ENCODE assay signal across 18 cellular contexts in genomic region chr11:46331653-46331984, GRCh38. TPM values are rescaled to one million over a fixed set of nuclear protein-coding genes. Genes with fewer than 3 reads are reported as not detected.
DNase-seq lines count a peak whose midpoint lies in the region; ATAC-seq and TF ChIP-seq lines count a peak whose summit lies in the region.
"Had no signal": no experiment of that assay in that cellular context is flagged by ENCODE, and none has a peak within 500 bp of the region (broad histone marks: within the 10 kb centered on the region; RNA-seq: fewer than 3 reads in every experiment).

No MANE protein-coding gene starts in this region.

- no peak overlapping the region for H3K27ac Mint-ChIP-seq in osteocyte (ENCODE audit: unreplicated experiment)

- H3K4me1 ChIP-seq in effector memory CD4-positive, alpha-beta T cell (ENCODE audit: control insufficient read depth, insufficient read depth, low read length, poor library complexity, severe bottlenecking), result peaks cover 53% of the 10 kb centered on the region

- H3K36me3 Mint-ChIP-seq in activated T-cell treated with anti-CD3 and anti-CD28 coated beads, Interleukin-2, amount 50 U/mL, for 4 hours (ENCODE audit: insufficient read depth), result no peaks in the 10 kb centered on the region
- peaks cover 3% of the 10 kb centered on the region for H3K36me3 Mint-ChIP-seq in osteocyte (ENCODE audit: unreplicated experiment)

- no peaks in the 10 kb centered on the region for H3K36me3 ChIP-seq in WERI-Rb-1
- no peaks in the 10 kb centered on the region for H3K36me3 ChIP-seq in effector memory CD4-positive, alpha-beta T cell (ENCODE audit: control insufficient read depth, insufficient read depth, low read length)
- H3K36me3 ChIP-seq: ovary, uterus had no signal

- no peak overlapping the region for H3K4me3 ChIP-seq in WERI-Rb-1 (ENCODE audit: low read depth, low read length)
- H3K4me3 ChIP-seq in effector memory CD4-positive, alpha-beta T cell (ENCODE audit: insufficient read depth, low read depth, low read length, poor library complexity, severe bottlenecking), result peak overlapping the region; percentile 68
- H3K4me3 ChIP-seq: ovary, uterus had no signal

- H3K4me3 Mint-ChIP-seq in activated T-cell treated with anti-CD3 and anti-CD28 coated beads, Interleukin-2, amount 50 U/mL, for 4 hours, result peak overlapping the region; percentile 77
- peak overlapping the region; percentile 57 for H3K4me3 Mint-ChIP-seq in osteocyte (ENCODE audit: unreplicated experiment)

- H3K27me3 Mint-ChIP-seq in activated T-cell treated with anti-CD3 and anti-CD28 coated beads, Interleukin-2, amount 50 U/mL, for 4 hours (ENCODE audit: low read depth), result peaks cover 3% of the 10 kb centered on the region
- peaks cover 35% of the 10 kb centered on the region for H3K27me3 Mint-ChIP-seq in osteocyte (ENCODE audit: unreplicated experiment)

- no peaks in the 10 kb centered on the region for H3K27me3 ChIP-seq in WERI-Rb-1 (ENCODE audit: insufficient read depth, low read depth, severe bottlenecking)
- H3K27me3 ChIP-seq in effector memory CD4-positive, alpha-beta T cell (replicated peaks; ENCODE audit: control insufficient read depth, insufficient read depth, low read length, poor library complexity, severe bottlenecking), result no peaks in the 10 kb centered on the region
- H3K27me3 ChIP-seq: ovary had no signal

- H3K27ac ChIP-seq in WERI-Rb-1, result peak overlapping the region; percentile 89
- H3K27ac ChIP-seq in effector memory CD4-positive, alpha-beta T cell (ENCODE audit: insufficient read depth, low read length, poor library complexity, severe bottlenecking), result peak overlapping the region; percentile 61
- H3K27ac ChIP-seq: coronary artery, ovary, SK-N-MC, uterus had no signal

- H3K4me1 Mint-ChIP-seq in activated T-cell treated with anti-CD3 and anti-CD28 coated beads, Interleukin-2, amount 50 U/mL, for 4 hours (ENCODE audit: low read depth), result peaks cover 62% of the 10 kb centered on the region
- peaks cover 35% of the 10 kb centered on the region for H3K4me1 Mint-ChIP-seq in osteocyte (ENCODE audit: unreplicated experiment)

- ATAC-seq in activated T-cell treated with anti-CD3 and anti-CD28 coated beads, Interleukin-2, amount 50 U/mL, for 4 hours, result no peak
- ATAC-seq in omental fat pad (ENCODE audit: low FRiP score), result no peak
- ATAC-seq in GM19455 (IDR thresholded peaks at IDR 0.05; ENCODE audit: unreplicated experiment), result no peak
- ATAC-seq: HCT116 had no signal

- H3K9me3 ChIP-seq in WERI-Rb-1 (ENCODE audit: severe bottlenecking), result no peaks in the 10 kb centered on the region
- no peaks in the 10 kb centered on the region for H3K9me3 ChIP-seq in effector memory CD4-positive, alpha-beta T cell (ENCODE audit: control insufficient read depth, low read length)
- H3K9me3 ChIP-seq: ovary, uterus had no signal

- H3K9me3 Mint-ChIP-seq in activated T-cell treated with anti-CD3 and anti-CD28 coated beads, Interleukin-2, amount 50 U/mL, for 4 hours, result no peaks in the 10 kb centered on the region
- H3K9me3 Mint-ChIP-seq in osteocyte (ENCODE audit: unreplicated experiment), result no peaks in the 10 kb centered on the region

- DNase-seq in activated T-cell treated with anti-CD3 and anti-CD28 coated beads, Interleukin-2, amount 50 U/mL, for 4 hours, result no peak
- no peak for DNase-seq in activated T-cell treated with anti-CD3 and anti-CD28 coated beads, Interleukin-2, amount 50 U/mL, for 1 hour
- DNase-seq in WERI-Rb-1 (no peak), osteocyte (ENCODE audit: extremely low spot score, unreplicated experiment) (no peak), omental fat pad (ENCODE audit: low spot score) (no peak), amygdala (lab: John Stamatoyannopoulos, UW) (no peak)
- DNase-seq in effector memory CD4-positive, alpha-beta T cell, result no peak
- DNase-seq: GF-D8, mesenchymal stem cell, NCI-H2029 treated with DMSO at 0.1 percent for 48 hours, NCI-H526 treated with DMSO at 0.1 percent for 48 hours, ovary, uterus had no signal

- TF ChIP-seq CTCF in WERI-Rb-1 (IDR thresholded peaks at IDR 0.05; ENCODE audit: low read depth, low read length), result no peak
- TF ChIP-seq CTCF in osteocyte (IDR thresholded peaks at IDR 0.05), result no peak
- TF ChIP-seq CTCF in omental fat pad (IDR thresholded peaks at IDR 0.05), result no peak

RNA-seq across cellular contexts. Expression of gene DGKZ, which starts 15.6 kb away (rescaled TPM):
- total RNA-seq in activated T-cell treated with anti-CD3 and anti-CD28 coated beads, Interleukin-2, amount 50 U/mL, for 4 hours, result 100 to 1,000 TPM; 112 to 122 (median 118) TPM
- 48.6 and 49.9 TPM in 2 replicates for total RNA-seq in osteocyte
- total RNA-seq in omental fat pad, result 10 to 100 TPM; 29.2 to 79.4 (median 63.3) TPM

RNA-seq across cellular contexts. Expression of gene MDK, which starts 49.9 kb away (rescaled TPM):
- 1 to 10 TPM; 2.1 to 3.0 (median 2.9) TPM for total RNA-seq in activated T-cell treated with anti-CD3 and anti-CD28 coated beads, Interleukin-2, amount 50 U/mL, for 4 hours
- total RNA-seq in osteocyte (163 and 171 TPM in 2 replicates), omental fat pad (10 to 100 TPM; 11.7 to 18.1 (median 15.2) TPM)

RNA-seq across cellular contexts. Expression of gene CREB3L1, which starts 54.2 kb away (rescaled TPM):
- under 1 TPM; 0.20 to 0.27 (median 0.26) TPM for total RNA-seq in activated T-cell treated with anti-CD3 and anti-CD28 coated beads, Interleukin-2, amount 50 U/mL, for 4 hours
- total RNA-seq in osteocyte, result 77.0 and 78.6 TPM in 2 replicates
- 1 to 10 TPM in 3 of 4 donors, under 1 TPM in 1; 0.94 to 8.7 (median 2.8) TPM for total RNA-seq in omental fat pad

RNA-seq across cellular contexts. Expression of gene CHRM4, which starts 60.0 kb away (rescaled TPM):
- under 1 TPM; 0.13 to 0.52 (median 0.25) TPM for total RNA-seq in activated T-cell treated with anti-CD3 and anti-CD28 coated beads, Interleukin-2, amount 50 U/mL, for 4 hours
- total RNA-seq in osteocyte, result 0.21 TPM in 1 of 2 replicates, not detected in the other
- under 1 TPM in 2 of 4 donors, not detected in 2; 0.63 to 0.74 TPM for total RNA-seq in omental fat pad
- total RNA-seq: skeletal muscle tissue had no signal
